ENCODE assay signal across 23 cellular contexts in the genomic region with DNA sequence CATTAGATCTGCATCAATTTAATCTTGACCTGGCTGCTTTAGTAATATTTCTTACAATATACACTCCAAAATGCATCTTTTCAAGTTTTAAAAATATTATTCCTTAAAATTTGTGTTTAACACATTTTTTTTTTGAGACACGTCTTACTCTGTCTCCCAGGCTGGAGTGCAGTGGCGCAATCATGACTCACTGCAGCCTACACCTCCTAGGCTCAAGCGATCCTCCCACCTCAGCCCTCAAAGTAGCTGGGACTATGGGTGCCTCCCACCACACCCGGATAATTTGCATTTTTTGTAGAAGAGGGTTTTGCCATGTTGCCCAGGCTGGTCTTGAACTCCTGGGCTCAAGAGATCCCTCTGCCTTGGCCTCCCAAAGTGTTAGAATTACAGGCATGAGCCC.
A peak's percentile ranks its signal among the peaks of the same experiment; 100 is the strongest.
DNase-seq lines count a peak whose midpoint lies in the region; ATAC-seq and TF ChIP-seq lines count a peak whose summit lies in the region.
"Had no signal": no experiment of that assay in that cellular context is flagged by ENCODE, and none has a peak within 500 bp of the region (broad histone marks: within the 10 kb centered on the region; RNA-seq: fewer than 3 reads in every experiment).

No MANE protein-coding gene starts in this region.

- ATAC-seq in natural killer cell (no peak), left ventricle myocardium superior (no peak)
- ATAC-seq: A549; activated T-cell treated with anti-CD3 and anti-CD28 coated beads, Interleukin-2, amount 50 U/mL, for 4 hours had no signal

- peak; percentile 10 to 32 for DNase-seq in AML-193 (lab: John Stamatoyannopoulos, UW)
- peak; percentile 14 to 21 for DNase-seq in Kasumi-1 (lab: John Stamatoyannopoulos, UW)
- peak; percentile 65 for DNase-seq in SIG-M5 treated with dmso at 0.1 percent for 504 hours (lab: John Stamatoyannopoulos, UW; ENCODE audit: unreplicated experiment)
- peak; percentile 60 for DNase-seq in fibroblast of pulmonary artery (ENCODE audit: low read depth)
- no peak for DNase-seq in stimulated activated CD4-positive, alpha-beta T cell treated with anti-CD3 and anti-CD28 coated beads, Interleukin-4, amount 100 ng/mL, for 1 hour
- DNase-seq in natural killer cell, result no peak
- no peak for DNase-seq in G401 (ENCODE audit: low spot score)
- no peak for DNase-seq in left ventricle myocardium superior
- DNase-seq: activated CD4-positive, alpha-beta T cell treated with anti-CD3 and anti-CD28 coated beads, Interleukin-2, amount 50 U/mL, for 4 hours; activated T-cell treated with anti-CD3 and anti-CD28 coated beads, Interleukin-2, amount 50 U/mL, for 4 hours; H7; hippocampal formation; kidney glomerular epithelial cell; MG63; NCI-H2081; NCI-H69; retina; stimulated activated CD4-positive, alpha-beta T cell treated with anti-CD3 and anti-CD28 coated beads, Interleukin-15, amount 100 ng/mL, for 24 hours; stimulated activated naive CD4-positive, alpha-beta T cell had no signal

- intact Hi-C loops in natural killer cell (cut with micrococcal nuclease), result no loop called here
- intact Hi-C loops in left ventricle myocardium superior (cut with micrococcal nuclease), result no loop called here

- in situ Hi-C loops in G401 (cut with HindIII; ENCODE audit: low sequenced_read_pairs), result no loop called here

- H3K9me3 Mint-ChIP-seq in natural killer cell, result no peaks in the 10 kb centered on the region
- H3K9me3 Mint-ChIP-seq: activated naive CD4-positive, alpha-beta T cell treated with anti-CD3 and anti-CD28 coated beads, Interleukin-2, amount 50 U/mL, for 24 hours had no signal

- H3K4me3 Mint-ChIP-seq in natural killer cell, result no peak overlapping the region
- H3K4me3 Mint-ChIP-seq: activated naive CD4-positive, alpha-beta T cell treated with anti-CD3 and anti-CD28 coated beads, Interleukin-2, amount 50 U/mL, for 24 hours; activated T-cell treated with anti-CD3 and anti-CD28 coated beads, Interleukin-2, amount 50 U/mL, for 4 hours; CD14-positive monocyte had no signal

- H3K27me3 Mint-ChIP-seq in natural killer cell (ENCODE audit: low read depth in 2 of 2), result peaks cover 9 to 35% of the 10 kb centered on the region in 2 donors

- no peak for TF ChIP-seq CTCF in fibroblast of pulmonary artery (IDR thresholded peaks at IDR 0.05; ENCODE audit: low read length, missing control alignments)
- TF ChIP-seq CTCF in natural killer cell (IDR thresholded peaks at IDR 0.05), result no peak

- no peaks in the 10 kb centered on the region for H3K4me1 Mint-ChIP-seq in natural killer cell
- H3K4me1 Mint-ChIP-seq: activated naive CD4-positive, alpha-beta T cell treated with anti-CD3 and anti-CD28 coated beads, Interleukin-2, amount 50 U/mL, for 24 hours; CD14-positive monocyte had no signal

- no peaks in the 10 kb centered on the region for H3K36me3 Mint-ChIP-seq in natural killer cell
- H3K36me3 Mint-ChIP-seq: activated naive CD4-positive, alpha-beta T cell treated with anti-CD3 and anti-CD28 coated beads, Interleukin-2, amount 50 U/mL, for 24 hours; CD14-positive monocyte had no signal

- no peak overlapping the region for H3K4me3 ChIP-seq in fibroblast of pulmonary artery (replicated peaks; ENCODE audit: low read depth, low read length)
- H3K4me3 ChIP-seq: A549, MG63, upper lobe of left lung had no signal

- no peak overlapping the region for H3K27ac Mint-ChIP-seq in natural killer cell
- H3K27ac Mint-ChIP-seq: activated naive CD4-positive, alpha-beta T cell treated with anti-CD3 and anti-CD28 coated beads, Interleukin-2, amount 50 U/mL, for 24 hours; CD14-positive monocyte had no signal

Comparison
In these comparisons a context has a peak if more than half of its experiments do, and no peak if none do; other contexts are left out.
1. DNase-seq: peak in AML-193 (2 of 2), Kasumi-1 (2 of 2), SIG-M5 treated with dmso at 0.1 percent for 504 hours (single experiment) and fibroblast of pulmonary artery (single experiment); none in stimulated activated CD4-positive, alpha-beta T cell treated with anti-CD3 and anti-CD28 coated beads, Interleukin-4, amount 100 ng/mL, for 1 hour (single experiment), natural killer cell (single experiment), G401 (single experiment) and left ventricle myocardium superior (single experiment).